18 cellular contexts compared by ENCODE assay signal in the genomic region with DNA sequence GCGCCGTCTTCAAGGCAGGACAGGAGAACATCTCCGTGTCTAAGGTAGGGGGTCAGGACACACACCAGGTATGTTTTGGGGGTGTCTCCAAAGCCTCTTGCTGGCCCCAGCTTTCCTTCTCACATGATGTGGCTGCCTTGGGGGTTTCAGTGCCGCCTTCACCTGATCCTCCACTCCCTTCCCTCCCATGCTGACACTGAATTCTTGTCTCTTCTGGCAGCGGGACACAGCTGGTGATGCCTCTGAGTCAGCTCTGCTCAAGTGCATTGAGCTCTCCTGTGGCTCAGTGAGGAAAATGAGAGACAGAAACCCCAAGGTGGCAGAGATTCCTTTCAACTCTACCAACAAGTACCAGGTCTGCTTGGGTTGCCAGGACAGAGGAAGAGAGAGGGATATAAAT. TPM values are rescaled to one million over a fixed set of nuclear protein-coding genes. Genes with fewer than 3 reads are reported as not detected.
DNase-seq lines count a peak whose midpoint lies in the region; ATAC-seq, FAIRE-seq and TF ChIP-seq lines count a peak whose summit lies in the region.
"Had no signal": no experiment of that assay in that cellular context is flagged by ENCODE, and none has a peak within 500 bp of the region (broad histone marks: within the 10 kb centered on the region; RNA-seq: fewer than 3 reads in every experiment).

No MANE protein-coding gene starts in this region.

- H3K9me3 Mint-ChIP-seq in astrocyte (ENCODE audit: unreplicated experiment) = peaks cover 3% of the 10 kb centered on the region
- H3K9me3 Mint-ChIP-seq: activated naive CD4-positive, alpha-beta T cell treated with anti-CD3 and anti-CD28 coated beads, Interleukin-2, amount 10 ng/mL, durations not matched to agents 7 days and 5 days had no signal

- H3K27me3 Mint-ChIP-seq in astrocyte (ENCODE audit: low read depth, unreplicated experiment) = peaks cover 17% of the 10 kb centered on the region

- H3K27me3 ChIP-seq in astrocyte (ENCODE audit: insufficient read depth, low read length) (peaks cover 18% of the 10 kb centered on the region), kidney epithelial cell (ENCODE audit: control insufficient read depth, insufficient read depth, low read length) (peaks cover 11% of the 10 kb centered on the region), thoracic aorta (replicated peaks; ENCODE audit: insufficient read depth) (no peaks in the 10 kb centered on the region), BE2C (peaks cover 4% of the 10 kb centered on the region; the same call in 1 of the 2 replicates)
- H3K27me3 ChIP-seq: transverse colon had no signal

- peaks cover 43% of the 10 kb centered on the region for H3K4me1 Mint-ChIP-seq in astrocyte (ENCODE audit: low read depth, unreplicated experiment)
- H3K4me1 Mint-ChIP-seq: activated naive CD4-positive, alpha-beta T cell treated with anti-CD3 and anti-CD28 coated beads, Interleukin-2, amount 10 ng/mL, durations not matched to agents 7 days and 5 days had no signal

- no peak overlapping the region for H2AFZ ChIP-seq in astrocyte (ENCODE audit: low read depth, low read length)

- peak; percentile 35 for DNase-seq in DMS53 (lab: John Stamatoyannopoulos, UW)
- no peak for DNase-seq in DMS53 treated with DMSO at 0.1 percent for 48 hours (lab: John Stamatoyannopoulos, UW; ENCODE audit: unreplicated experiment)
- DNase-seq in astrocyte (ENCODE audit: low read depth) = peak; percentile 15
- peak; percentile 32 for DNase-seq in kidney epithelial cell (ENCODE audit: low read depth)
- DNase-seq in thoracic aorta (ENCODE audit: low spot score) = no peak
- DNase-seq in NAMALWA (ENCODE audit: low spot score) = no peak
- no peak for DNase-seq in HUDEP-2 (lab: John Stamatoyannopoulos, UW; ENCODE audit: unreplicated experiment in 76 of 76)
- no peak for DNase-seq in BE2C
- DNase-seq: activated naive CD4-positive, alpha-beta T cell treated with anti-CD3 and anti-CD28 coated beads, Interleukin-2, amount 10 ng/mL, durations not matched to agents 7 days and 5 days; KBM-7; left cardiac atrium; NCI-H1694; NCI-H526 treated with DMSO at 0.1 percent for 48 hours; transverse colon had no signal

- no peaks in the 10 kb centered on the region for H3K79me2 ChIP-seq in astrocyte (ENCODE audit: insufficient read depth, low read length)

- H3K27ac Mint-ChIP-seq in astrocyte (ENCODE audit: unreplicated experiment) = no peak overlapping the region
- H3K27ac Mint-ChIP-seq: activated naive CD4-positive, alpha-beta T cell treated with anti-CD3 and anti-CD28 coated beads, Interleukin-2, amount 10 ng/mL, durations not matched to agents 7 days and 5 days had no signal

- TF ChIP-seq CTCF in astrocyte (IDR thresholded peaks at IDR 0.05; ENCODE audit: insufficient read depth, low read depth, low read length) = no peak
- no peak for TF ChIP-seq CTCF in kidney epithelial cell (IDR thresholded peaks at IDR 0.05; ENCODE audit: insufficient read depth, low read length, poor library complexity, severe bottlenecking)
- TF ChIP-seq CTCF in thoracic aorta (IDR thresholded peaks at IDR 0.05) = no peak
- TF ChIP-seq CTCF in BE2C (IDR thresholded peaks at IDR 0.05; ENCODE audit: low read depth, low read length) = no peak

- H3K27ac ChIP-seq in astrocyte (ENCODE audit: low read depth, low read length) = no peak overlapping the region
- H3K27ac ChIP-seq in thoracic aorta = peak overlapping the region; percentile 81 to 97
- H3K27ac ChIP-seq: 22Rv1 had no signal

- no peaks in the 10 kb centered on the region for H3K9me3 ChIP-seq in astrocyte (ENCODE audit: insufficient read depth, low read depth, low read length)
- no peaks in the 10 kb centered on the region for H3K9me3 ChIP-seq in thoracic aorta
- H3K9me3 ChIP-seq in BE2C = no peaks in the 10 kb centered on the region
- H3K9me3 ChIP-seq: transverse colon had no signal

- no peaks in the 10 kb centered on the region for H4K20me1 ChIP-seq in astrocyte (ENCODE audit: insufficient read depth, low read length)

- H3K36me3 ChIP-seq in astrocyte (ENCODE audit: insufficient read depth, low read length) (no peaks in the 10 kb centered on the region), kidney epithelial cell (ENCODE audit: control insufficient read depth, insufficient read depth, low read length) (no peaks in the 10 kb centered on the region), thoracic aorta (peaks cover 73% of the 10 kb centered on the region), BE2C (no peaks in the 10 kb centered on the region)
- H3K36me3 ChIP-seq: transverse colon had no signal

- peaks cover 6% of the 10 kb centered on the region for H3K36me3 Mint-ChIP-seq in astrocyte (ENCODE audit: low read depth, unreplicated experiment)
- H3K36me3 Mint-ChIP-seq: activated naive CD4-positive, alpha-beta T cell treated with anti-CD3 and anti-CD28 coated beads, Interleukin-2, amount 10 ng/mL, durations not matched to agents 7 days and 5 days had no signal

- no peak overlapping the region for H3K9ac ChIP-seq in astrocyte (ENCODE audit: low read length)

- no peak overlapping the region for H3K4me3 ChIP-seq in astrocyte (ENCODE audit: insufficient read depth, low read depth, low read length)
- H3K4me3 ChIP-seq in kidney epithelial cell (ENCODE audit: low read depth, low read length) = no peak overlapping the region
- no peak overlapping the region for H3K4me3 ChIP-seq in thoracic aorta
- no peak overlapping the region for H3K4me3 ChIP-seq in BE2C (ENCODE audit: low read depth, low read length)
- H3K4me3 ChIP-seq: transverse colon had no signal

- no peak for FAIRE-seq in astrocyte (lab: Jason Lieb, UNC)
- FAIRE-seq: H1 had no signal

- H3K4me2 ChIP-seq in astrocyte (ENCODE audit: low read length) = no peak overlapping the region

- no peak overlapping the region for H3K4me3 Mint-ChIP-seq in astrocyte (ENCODE audit: unreplicated experiment)
- H3K4me3 Mint-ChIP-seq: activated naive CD4-positive, alpha-beta T cell treated with anti-CD3 and anti-CD28 coated beads, Interleukin-2, amount 10 ng/mL, durations not matched to agents 7 days and 5 days had no signal

- H3K4me1 ChIP-seq in astrocyte (ENCODE audit: insufficient read depth, low read length) (peaks cover 25% of the 10 kb centered on the region), thoracic aorta (ENCODE audit: control insufficient read depth in 1 of 2, low read depth in 2 of 2) (peaks cover 37 to 79% of the 10 kb centered on the region in 2 donors), BE2C (no peaks in the 10 kb centered on the region)

- no peak for ATAC-seq in thoracic aorta (ENCODE audit: insufficient number of reproducible peaks, low FRiP score, low read depth)

RNA-seq across cellular contexts. Expression of gene ATP1A2, which starts 13.5 kb away (rescaled TPM):
- total RNA-seq in astrocyte (2.5 and 3.5 TPM in 2 replicates), kidney epithelial cell (0.04 and 0.07 TPM in 2 replicates), thoracic aorta (100 to 1,000 TPM in 1 of 2 donors, 10 to 100 TPM in 1; 86.0 to 146 TPM)
- not detected for polyA plus RNA-seq in BE2C (2012; ENCODE audit: insufficient read depth, insufficient read length, low read depth)
- total RNA-seq: pulmonary artery endothelial cell; T-helper 1 cell treated with Interleukin-12 subunit alpha and Interleukin-12 subunit beta and Interleukin-4 antibody, amounts not matched to agents 30 ng/mL and 1 ng/mL, for 36 hours had no signal

RNA-seq across cellular contexts. Expression of gene ATP1A4, which starts 22.4 kb away (rescaled TPM):
- total RNA-seq in astrocyte (not detected in 2 replicates), kidney epithelial cell (not detected in 2 replicates), thoracic aorta (1 to 10 TPM in 1 of 2 donors, under 1 TPM in 1; 0.68 to 1.1 TPM)
- 0.20 TPM for polyA plus RNA-seq in BE2C (2012; ENCODE audit: insufficient read depth, insufficient read length, low read depth)
- total RNA-seq: pulmonary artery endothelial cell; T-helper 1 cell treated with Interleukin-12 subunit alpha and Interleukin-12 subunit beta and Interleukin-4 antibody, amounts not matched to agents 30 ng/mL and 1 ng/mL, for 36 hours had no signal

RNA-seq across cellular contexts. Expression of gene IGSF8, which starts 30.6 kb away (rescaled TPM):
- 42.8 and 45.8 TPM in 2 replicates for total RNA-seq in astrocyte
- total RNA-seq in kidney epithelial cell = 32.9 and 44.3 TPM in 2 replicates
- total RNA-seq in thoracic aorta = 10 to 100 TPM; 29.6 to 40.8 TPM
- polyA plus RNA-seq in BE2C (2012; ENCODE audit: insufficient read depth, insufficient read length, low read depth) = 5.6 TPM

RNA-seq across cellular contexts. Expression of gene KCNJ9, which starts 47.7 kb away (rescaled TPM):
- total RNA-seq in astrocyte = not detected in 2 replicates
- total RNA-seq in kidney epithelial cell = not detected in 2 replicates
- total RNA-seq in thoracic aorta = under 1 TPM in 1 of 2 donors, not detected in 1; 0.95 TPM
- polyA plus RNA-seq in BE2C (2012; ENCODE audit: insufficient read depth, insufficient read length, low read depth) = not detected
- total RNA-seq: pulmonary artery endothelial cell; T-helper 1 cell treated with Interleukin-12 subunit alpha and Interleukin-12 subunit beta and Interleukin-4 antibody, amounts not matched to agents 30 ng/mL and 1 ng/mL, for 36 hours had no signal

RNA-seq across cellular contexts. Expression of gene KCNJ10, which starts 59.1 kb away (rescaled TPM):
- 0.27 and 0.29 TPM in 2 replicates for total RNA-seq in astrocyte
- total RNA-seq in kidney epithelial cell = 0.04 TPM in 1 of 2 replicates, not detected in the other
- total RNA-seq in thoracic aorta = not detected
- 2.1 TPM for polyA plus RNA-seq in BE2C (2012; ENCODE audit: insufficient read depth, insufficient read length, low read depth)
- total RNA-seq: pulmonary artery endothelial cell; T-helper 1 cell treated with Interleukin-12 subunit alpha and Interleukin-12 subunit beta and Interleukin-4 antibody, amounts not matched to agents 30 ng/mL and 1 ng/mL, for 36 hours; transverse colon had no signal

Comparison
In these comparisons a context has a peak if more than half of its experiments do, and no peak if none do; other contexts are left out.
1. DNase-seq: peak in DMS53 (single experiment), astrocyte (single experiment) and kidney epithelial cell (single experiment); none in DMS53 treated with DMSO at 0.1 percent for 48 hours (single experiment), thoracic aorta (single experiment), NAMALWA (single experiment), HUDEP-2 (0 of 76) and BE2C (single experiment).
2. RNA of gene ATP1A2, which starts 13.5 kb away (total RNA-seq): 86.0 to 146 TPM in thoracic aorta; 2.5 to 3.5 TPM in astrocyte and 0.04 to 0.07 TPM in kidney epithelial cell; every median in the first group is over 10 times any median in the second.